Comparison of ENCODE assay signal across 8 cellular contexts in the genomic region with DNA sequence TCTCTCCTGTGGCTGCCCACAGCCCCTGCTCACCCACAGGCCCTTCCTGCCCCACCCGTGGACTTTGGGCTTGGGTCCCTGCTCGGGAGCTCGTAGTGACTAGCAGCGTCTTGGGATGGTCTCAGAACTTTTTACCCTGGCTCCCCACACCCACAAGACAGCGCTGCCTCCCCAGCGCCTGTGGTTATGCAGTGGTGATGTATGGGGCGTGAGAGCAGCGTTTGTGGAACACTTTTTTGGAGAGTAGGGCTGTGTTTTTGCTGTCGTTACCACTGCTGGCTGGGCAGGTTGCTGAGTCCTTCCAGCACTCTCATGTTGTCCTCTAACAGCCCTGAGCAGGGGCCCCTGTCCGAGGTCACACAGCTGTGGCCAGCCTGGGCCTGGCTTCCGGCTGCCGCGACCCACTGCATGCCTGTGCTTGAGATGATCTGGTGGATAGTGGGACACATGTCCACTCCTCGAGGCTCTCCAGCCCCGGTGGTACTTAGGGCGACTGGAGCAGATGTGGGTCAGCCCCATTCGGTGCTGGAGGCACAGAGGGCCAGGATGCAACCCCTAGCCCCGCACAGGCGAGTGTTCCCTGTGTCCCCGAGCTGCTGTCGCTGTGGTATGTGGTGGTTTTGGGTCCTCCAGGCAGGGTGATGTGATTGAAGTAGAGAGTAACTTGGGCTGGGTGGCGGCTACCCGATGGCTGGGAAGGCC. TPM values are rescaled to one million over a fixed set of nuclear protein-coding genes. Genes with fewer than 3 reads are reported as not detected.
DNase-seq lines count a peak whose midpoint lies in the region; ATAC-seq, FAIRE-seq and TF ChIP-seq lines count a peak whose summit lies in the region.

No MANE protein-coding gene starts in this region.

- POLR2A ChIA-PET in HepG2 (lab: Yijun Ruan, JAX), result interaction anchor here (0.9 to 1.5 kb wide), 7 partner anchors 22 to 149 kb away, joined by 3 to 12 read pairs (median 5); a partner anchor contains a TSS

- 0 out of 2 replicates have a peak overlapping the region, but pooled peaks have one; percentile 59 for H3K4me3 ChIP-seq in MM.1S (ENCODE audit: low read length)
- peak overlapping the region; percentile 26 to 61 (median 46); a peak in 5 of 6 replicates for H3K4me3 ChIP-seq in HepG2 (replicated peaks in 1 of 3; ENCODE audit: insufficient read depth in 1 of 3, low read depth in 2 of 3, low read length in 3 of 3)
- no peak overlapping the region for H3K4me3 ChIP-seq in ovary

- in situ Hi-C loops in HepG2 (cut with HindIII; ENCODE audit: extremely low pct_ligation_motif_present, low pct_unique_long_range_greater_than_20kb), result no loop called here

- TF ChIP-seq RAD21 in HepG2 (CRISPR knock-in tag; IDR thresholded peaks at IDR 0.05), result no peak

- H3K9me3 ChIP-seq in MM.1S (replicated peaks; ENCODE audit: insufficient read depth, low read length), result no peaks in the 10 kb centered on the region
- no peaks in the 10 kb centered on the region for H3K9me3 ChIP-seq in HepG2 (ENCODE audit: low read length)
- H3K9me3 ChIP-seq in ovary, result no peaks in the 10 kb centered on the region

- peak overlapping the region; percentile 85 for H3K4me2 ChIP-seq in MM.1S (ENCODE audit: low read depth, low read length)
- H3K4me2 ChIP-seq in HepG2 (ENCODE audit: low read depth, low read length), result peak overlapping the region; percentile 89

- TF ChIP-seq EP300 in HepG2 (IDR thresholded peaks at IDR 0.05; ENCODE audit: low read depth in 2 of 2, low read length in 2 of 2) (no peak), HepG2 (CRISPR knock-in tag; IDR thresholded peaks at IDR 0.05; ENCODE audit: borderline replicate concordance) (no peak; the same call in 1 of the 2 replicates), ovary (IDR thresholded peaks at IDR 0.05) (no peak)

- DNase-seq in MM.1S, result no peak
- peak; percentile 61 to 72 for DNase-seq in activated T-cell treated with anti-CD3 and anti-CD28 coated beads, Interleukin-2, amount 50 U/mL, for 48 hours
- peak; percentile 35 for DNase-seq in HepG2 (ENCODE audit: low spot score)
- peak; percentile 56 for DNase-seq in stimulated activated naive CD8-positive, alpha-beta T cell treated with anti-CD3 and anti-CD28 coated beads, Interleukin-15, Interleukin-2, amounts not matched to agents 100 U/mL and 50 U/mL, for 24 hours
- DNase-seq in HuH-7.5 (ENCODE audit: low spot score), result no peak
- no peak for DNase-seq in ovary

- peak in 1 of 2 experiments; percentile 20; a peak in 1 of 4 replicates for TF ChIP-seq POLR2A in HepG2 (IDR thresholded peaks at IDR 0.05; ENCODE audit: insufficient read depth in 1 of 2, low read depth in 2 of 2, low read length in 2 of 2)
- TF ChIP-seq POLR2A in ovary (IDR thresholded peaks at IDR 0.05), result no peak

- H3K4me1 ChIP-seq in MM.1S (ENCODE audit: low read length) (peaks cover 12% of the 10 kb centered on the region), HepG2 (ENCODE audit: insufficient read depth, low read length) (peaks cover 73% of the 10 kb centered on the region), ovary (ENCODE audit: insufficient read depth) (peaks cover 6% of the 10 kb centered on the region)

- H3K27me3 ChIP-seq in MM.1S (replicated peaks; ENCODE audit: insufficient read depth, low read length), result no peaks in the 10 kb centered on the region
- H3K27me3 ChIP-seq in HepG2 (ENCODE audit: control insufficient read depth in 1 of 2, insufficient read depth in 2 of 2, low read length in 2 of 2), result no peaks in the 10 kb centered on the region
- no peaks in the 10 kb centered on the region for H3K27me3 ChIP-seq in ovary

- ATAC-seq in HepG2, result peak; percentile 80
- peak; percentile 65 for ATAC-seq in stimulated activated naive CD8-positive, alpha-beta T cell treated with anti-CD3 and anti-CD28 coated beads, Interleukin-15, Interleukin-2, amounts not matched to agents 100 U/mL and 50 U/mL, for 24 hours
- no peak for ATAC-seq in HG02970 (IDR thresholded peaks at IDR 0.05; ENCODE audit: low FRiP score, unreplicated experiment)
- no peak for ATAC-seq in HG02884 (IDR thresholded peaks at IDR 0.05; ENCODE audit: unreplicated experiment)

- TF ChIP-seq CTCF in MM.1S (IDR thresholded peaks at IDR 0.05; ENCODE audit: low read length), result no peak
- TF ChIP-seq CTCF in HepG2 (CRISPR knock-in tag; IDR thresholded peaks at IDR 0.05), result no peak
- TF ChIP-seq CTCF in ovary (IDR thresholded peaks at IDR 0.05), result no peak

- H3K36me3 ChIP-seq in MM.1S (replicated peaks; ENCODE audit: insufficient read depth, low read length), result no peaks in the 10 kb centered on the region
- no peaks in the 10 kb centered on the region for H3K36me3 ChIP-seq in HepG2 (replicated peaks in 1 of 2; ENCODE audit: control insufficient read depth in 1 of 2, insufficient read depth in 2 of 2, low read length in 2 of 2)
- no peaks in the 10 kb centered on the region for H3K36me3 ChIP-seq in ovary

- FAIRE-seq in HepG2 (lab: Jason Lieb, UNC), result no peak

- intact Hi-C loops in HepG2 (cut with micrococcal nuclease; ENCODE audit: unreplicated experiment) (loop anchor here (2.0 kb wide), 1 partner anchor 40 kb away; no protein-coding TSS in a partner anchor), ovary (cut with DNase I) (no loop called here)

- no TSS peak for BruUV-seq in HepG2 (replicated peaks; lab: Mats Ljungman, UMichigan)

- 10% methylated on average over 4 of the region's 23 CpGs for WGBS in HepG2 (ENCODE audit: low lambda C conversion rate)
- WGBS in ovary, 3 donors, result 56 to 71% (median 67%) methylated on average over 23 of the region's 23 CpGs

- no peaks in the 10 kb centered on the region for H3K9me2 ChIP-seq in MM.1S (replicated peaks; ENCODE audit: insufficient read depth, low read length)

- H3K9ac ChIP-seq in MM.1S (ENCODE audit: low read length), result peak overlapping the region; percentile 72; the same call in 1 of the 2 replicates
- peak overlapping the region; percentile 62 for H3K9ac ChIP-seq in HepG2 (ENCODE audit: insufficient read depth, low read depth, low read length)

- H3K79me2 ChIP-seq in MM.1S (ENCODE audit: low read length), result no peaks in the 10 kb centered on the region
- peaks cover 12% of the 10 kb centered on the region for H3K79me2 ChIP-seq in HepG2 (ENCODE audit: insufficient read depth, low read length)

- peak overlapping the region; percentile 35 for H2AFZ ChIP-seq in MM.1S (ENCODE audit: low read length)
- H2AFZ ChIP-seq in HepG2 (ENCODE audit: low read length), result no peak overlapping the region

- peak overlapping the region; percentile 87; the same call in 1 of the 2 replicates for H3K27ac ChIP-seq in MM.1S (ENCODE audit: low read length)
- H3K27ac ChIP-seq in HepG2 (ENCODE audit: extremely low read length, insufficient read depth, low read length), result peak overlapping the region; percentile 73
- H3K27ac ChIP-seq in ovary, result no peak overlapping the region

- H4K20me1 ChIP-seq in MM.1S (ENCODE audit: insufficient read depth, low read length) (no peaks in the 10 kb centered on the region), HepG2 (ENCODE audit: insufficient read depth, low read length) (no peaks in the 10 kb centered on the region; the same call in 1 of the 2 replicates)

- peaks cover 10% of the 10 kb centered on the region; the same call in 1 of the 2 replicates for H3F3A ChIP-seq in MM.1S (ENCODE audit: insufficient read depth, low read length)

- CTCF ChIA-PET in HepG2 (lab: Yijun Ruan, JAX; ENCODE audit: low intra/inter-chr PET ratio, low total read pairs), result no interaction called here

TF ChIP-seq in HepG2, 621 proteins besides CTCF, POLR2A, EP300 and RAD21 (continues in another document):
- no peak for TF ChIP-seq ZNF749 (CRISPR knock-in tag; IDR thresholded peaks at IDR 0.05; ENCODE audit: borderline replicate concordance)
- TF ChIP-seq PPARG (CRISPR knock-in tag; conservative IDR thresholded peaks at IDR 0.05), result no peak
- TF ChIP-seq ZNF367 (CRISPR knock-in tag; IDR thresholded peaks at IDR 0.05; ENCODE audit: borderline replicate concordance), result no peak
- peak; percentile 72 for TF ChIP-seq HOXA3 (CRISPR knock-in tag; IDR thresholded peaks at IDR 0.05)
- TF ChIP-seq SETDB1 (CRISPR knock-in tag; IDR thresholded peaks at IDR 0.05; ENCODE audit: borderline replicate concordance), result no peak
- no peak for TF ChIP-seq ZSCAN30 (CRISPR knock-in tag; IDR thresholded peaks at IDR 0.05)
- peak; percentile 41; the same call in 1 of the 2 replicates for TF ChIP-seq ZNF230 (CRISPR knock-in tag; IDR thresholded peaks at IDR 0.05)

RNA-seq across cellular contexts. Expression of a gene that starts 7.1 kb away (rescaled TPM):
- total RNA-seq in HepG2 (2016; rRNA removed; fragmentation: Illumina TruSeq; extraction: Trizol) (12.9 and 15.7 TPM in 2 replicates), ovary (10 to 100 TPM; 19.0 to 40.4 (median 28.7) TPM)
- total RNA-seq in HepG2 (2016; cell fraction: cytosol; rRNA removed; fragmentation: Illumina TruSeq; extraction: Trizol; ENCODE audit: low read depth), result 14.1 and 16.3 TPM in 2 replicates
- total RNA-seq in HepG2 (2016; cell fraction: insoluble cytoplasmic fraction; rRNA removed; fragmentation: Illumina TruSeq; extraction: Trizol), result 6.4 and 16.5 TPM in 2 replicates
- 12.4 and 12.8 TPM in 2 replicates for total RNA-seq in HepG2 (2016; cell fraction: membrane; rRNA removed; fragmentation: Illumina TruSeq; extraction: Trizol)
- total RNA-seq in HepG2 (2016; cell fraction: nucleus; rRNA removed; fragmentation: Illumina TruSeq; extraction: Trizol), result 23.1 and 33.6 TPM in 2 replicates
- polyA plus RNA-seq in HepG2 (2011; rRNA removed) (15.2 and 16.8 TPM in 2 replicates), ovary (1 to 10 TPM; 6.2 to 8.0 TPM)
- 9.6 and 13.3 TPM in 2 replicates for polyA plus RNA-seq in HepG2 (2011; cell fraction: cytosol; rRNA removed)
- 31.6 and 32.7 TPM in 2 replicates for polyA plus RNA-seq in HepG2 (2011; cell fraction: nucleus; rRNA removed)
- polyA plus RNA-seq in HepG2 (2012), result 11.1 and 12.7 TPM in 2 replicates
- 2.2 and 2.8 TPM in 2 replicates for polyA plus RNA-seq in HepG2 (2016; cell fraction: cytosol; fragmentation: Illumina TruSeq; extraction: Trizol; ENCODE audit: low read depth)
- polyA plus RNA-seq in HepG2 (2016; cell fraction: insoluble cytoplasmic fraction; fragmentation: Illumina TruSeq; extraction: Trizol; ENCODE audit: low read depth), result 5.3 and 6.3 TPM in 2 replicates
- polyA plus RNA-seq in HepG2 (2016; cell fraction: membrane; fragmentation: Illumina TruSeq; extraction: Trizol; ENCODE audit: low read depth), result 4.4 and 6.1 TPM in 2 replicates
- polyA plus RNA-seq in HepG2 (2016; cell fraction: nucleus; fragmentation: Illumina TruSeq; extraction: Trizol; ENCODE audit: insufficient read depth, low read depth), result 20.4 and 22.4 TPM in 2 replicates
- polyA minus RNA-seq in HepG2 (2011; rRNA and poly(A)+ RNA removed; ENCODE audit: low replicate concordance), result 27.9 and 38.7 TPM in 2 replicates
- 10.0 and 13.9 TPM in 2 replicates for polyA minus RNA-seq in HepG2 (2011; cell fraction: cytosol; rRNA and poly(A)+ RNA removed)
- polyA minus RNA-seq in HepG2 (2011; cell fraction: nucleus; rRNA and poly(A)+ RNA removed), result 18.5 and 30.2 TPM in 2 replicates

Comparison
In these comparisons a context has a peak if more than half of its experiments do, and no peak if none do; other contexts are left out.
1. DNase-seq: peak in activated T-cell treated with anti-CD3 and anti-CD28 coated beads, Interleukin-2, amount 50 U/mL, for 48 hours (2 of 2), HepG2 (single experiment) and stimulated activated naive CD8-positive, alpha-beta T cell treated with anti-CD3 and anti-CD28 coated beads, Interleukin-15, Interleukin-2, amounts not matched to agents 100 U/mL and 50 U/mL, for 24 hours (single experiment); none in MM.1S (single experiment), HuH-7.5 (single experiment) and ovary (0 of 5).
2. H3K27ac ChIP-seq: peak in MM.1S (single experiment) and HepG2 (single experiment); none in ovary (0 of 2).
3. ATAC-seq: peak in HepG2 (single experiment) and stimulated activated naive CD8-positive, alpha-beta T cell treated with anti-CD3 and anti-CD28 coated beads, Interleukin-15, Interleukin-2, amounts not matched to agents 100 U/mL and 50 U/mL, for 24 hours (single experiment); none in HG02970 (single experiment) and HG02884 (single experiment).